ENCODE assay signal across 8 cellular contexts in genomic region chr5:142012792-142013388, GRCh38. TPM values are rescaled to one million over a fixed set of nuclear protein-coding genes. Genes with fewer than 3 reads are reported as not detected.
DNase-seq lines count a peak whose midpoint lies in the region; ATAC-seq and TF ChIP-seq lines count a peak whose summit lies in the region.

Gene GNPDA1, minus strand, starts transcription at chr5:142013027. Its CDS starts 992 bp downstream, at chr5:142012035.

- 0 to 1% (median 1%) methylated on average over 51 to 58 of the region's 58 CpGs for WGBS in psoas muscle, 3 donors

- peaks cover 66% of the 10 kb centered on the region for H3K4me1 Mint-ChIP-seq in T-helper 1 cell treated with Interleukin-12 subunit alpha and Interleukin-12 subunit beta and Interleukin-4 antibody, amounts not matched to agents 30 μg/mL and 1 μg/mL, for 36 hours (ENCODE audit: low read depth)

- no peaks in the 10 kb centered on the region for H3K27me3 Mint-ChIP-seq in T-helper 1 cell treated with Interleukin-12 subunit alpha and Interleukin-12 subunit beta and Interleukin-4 antibody, amounts not matched to agents 30 μg/mL and 1 μg/mL, for 36 hours (ENCODE audit: low read depth)

- H3K36me3 Mint-ChIP-seq in T-helper 1 cell treated with Interleukin-12 subunit alpha and Interleukin-12 subunit beta and Interleukin-4 antibody, amounts not matched to agents 30 μg/mL and 1 μg/mL, for 36 hours (ENCODE audit: low read depth) = peaks cover 17% of the 10 kb centered on the region

- H3K9me3 ChIP-seq in KOPT-K1 (ENCODE audit: insufficient read depth, low read length, poor library complexity, severe bottlenecking) = no peaks in the 10 kb centered on the region
- H3K9me3 ChIP-seq in psoas muscle = no peaks in the 10 kb centered on the region
- no peaks in the 10 kb centered on the region for H3K9me3 ChIP-seq in uterus

- H3K4me3 ChIP-seq in psoas muscle (peak within 1 kb of the TSS; percentile 82), uterus (peak within 1 kb of the TSS; percentile 72 to 84)

- TF ChIP-seq CTCF in psoas muscle (IDR thresholded peaks at IDR 0.05) = peak; percentile 33
- peak in 3 of 4 experiments; percentile 33 to 56 (median 53) for TF ChIP-seq CTCF in uterus (IDR thresholded peaks at IDR 0.05)

- H3K9me3 Mint-ChIP-seq in T-helper 1 cell treated with Interleukin-12 subunit alpha and Interleukin-12 subunit beta and Interleukin-4 antibody, amounts not matched to agents 30 μg/mL and 1 μg/mL, for 36 hours = no peaks in the 10 kb centered on the region

- DNase-seq in EL (peak; percentile 82), left ventricle myocardium superior (peak; percentile 91), psoas muscle (peak; percentile 86 to 92), uterus (peak; percentile 80 to 86)

- H3K27me3 ChIP-seq in psoas muscle (ENCODE audit: insufficient read depth in 3 of 3, low read length in 2 of 3) = no peaks in the 10 kb centered on the region
- no peaks in the 10 kb centered on the region for H3K27me3 ChIP-seq in uterus

- H3K36me3 ChIP-seq in KOPT-K1 (ENCODE audit: insufficient read depth, low read length) = peaks cover 10% of the 10 kb centered on the region
- H3K36me3 ChIP-seq in psoas muscle (ENCODE audit: insufficient read depth in 1 of 2, low read depth in 1 of 2) = peaks cover 4 to 17% of the 10 kb centered on the region in 2 donors
- H3K36me3 ChIP-seq in uterus = no peaks in the 10 kb centered on the region

- peak within 1 kb of the TSS; percentile 93 for H3K27ac Mint-ChIP-seq in T-helper 1 cell treated with Interleukin-12 subunit alpha and Interleukin-12 subunit beta and Interleukin-4 antibody, amounts not matched to agents 30 μg/mL and 1 μg/mL, for 36 hours

- H3K27ac ChIP-seq in KOPT-K1 (ENCODE audit: low read depth, low read length, poor library complexity, severe bottlenecking) = peak within 1 kb of the TSS; percentile 88
- H3K27ac ChIP-seq in angular gyrus (ENCODE audit: low read depth, low read length) = peak within 1 kb of the TSS; percentile 95
- H3K27ac ChIP-seq in psoas muscle = peak within 1 kb of the TSS; percentile 91
- peak within 1 kb of the TSS; percentile 95 to 96 for H3K27ac ChIP-seq in uterus

- peak; percentile 48 for ATAC-seq in GM21717 (IDR thresholded peaks at IDR 0.05; ENCODE audit: unreplicated experiment)
- ATAC-seq in left ventricle myocardium superior = peak; percentile 94
- peak; percentile 92 to 94 (median 94) for ATAC-seq in psoas muscle

- intact Hi-C loops in left ventricle myocardium superior (cut with micrococcal nuclease) = no loop called here
- intact Hi-C loops in psoas muscle (cut with DNase I) = loop anchor here in 1 of 2 donors (5.0 kb wide), 2 partner anchors 104 to 129 kb away; no protein-coding TSS in a partner anchor
- intact Hi-C loops in uterus (cut with DNase I; ENCODE audit: low total_unique reads) = no loop called here

- peak within 1 kb of the TSS; percentile 91 for H3K4me3 Mint-ChIP-seq in T-helper 1 cell treated with Interleukin-12 subunit alpha and Interleukin-12 subunit beta and Interleukin-4 antibody, amounts not matched to agents 30 μg/mL and 1 μg/mL, for 36 hours

- H3K4me1 ChIP-seq in psoas muscle = peaks cover 20% of the 10 kb centered on the region
- H3K4me1 ChIP-seq in uterus = no peaks in the 10 kb centered on the region

- peak; percentile 81 to 86 for TF ChIP-seq POLR2A in uterus (IDR thresholded peaks at IDR 0.05)

RNA-seq across cellular contexts. Expression of gene GNPDA1, which starts in this region (rescaled TPM):
- total RNA-seq in left ventricle myocardium superior (20.2 TPM), psoas muscle (10 to 100 TPM; 20.8 to 29.5 (median 25.7) TPM), uterus (100 to 1,000 TPM in 1 of 4 donors, 10 to 100 TPM in 3; 13.2 to 106 (median 56.1) TPM)
- polyA plus RNA-seq in psoas muscle = 10 to 100 TPM; 18.7 to 36.8 (median 30.2) TPM

Comparison
In these comparisons a context has a peak if more than half of its experiments do, and no peak if none do; other contexts are left out.
1. Peak in every context shown above with its lines: DNase-seq, ATAC-seq, H3K4me3 ChIP-seq and H3K27ac ChIP-seq.